ENCODE assay signal across 11 cellular contexts in genomic region chr17:74443516-74444296, GRCh38. TPM values are rescaled to one million over a fixed set of nuclear protein-coding genes. Genes with fewer than 3 reads are reported as not detected.
DNase-seq lines count a peak whose midpoint lies in the region; ATAC-seq and TF ChIP-seq lines count a peak whose summit lies in the region.
"Had no signal": no experiment of that assay in that cellular context is flagged by ENCODE, and none has a peak within 500 bp of the region (broad histone marks: within the 10 kb centered on the region; RNA-seq: fewer than 3 reads in every experiment).

No MANE protein-coding gene starts in this region.

- WGBS in gastroesophageal sphincter (ENCODE audit: low coverage in 1 of 2), 2 donors: no CpG with 5 or more reads among the region's 8 CpGs
- 66% methylated on average over 8 of the region's 8 CpGs; no CpG with 5 or more reads in 1 of the 2 donors for WGBS in transverse colon (ENCODE audit: low coverage in 1 of 2), 2 donors

- no peak for DNase-seq in Peyer's patch
- peak; percentile 55 for DNase-seq in transverse colon
- no peak for DNase-seq in MM.1S
- no peak for DNase-seq in NCI-H748 treated with DMSO at 0.1 percent for 48 hours (lab: John Stamatoyannopoulos, UW)
- no peak for DNase-seq in cortex of kidney (lab: John Stamatoyannopoulos, UW)
- DNase-seq: foreskin melanocyte; naive thymus-derived CD4-positive, alpha-beta T cell; stimulated activated CD4-positive, alpha-beta T cell treated with anti-CD3 and anti-CD28 coated beads, Interleukin-4, amount 100 ng/mL, for 4 hours had no signal

- H3K79me2 ChIP-seq in MM.1S (ENCODE audit: low read length): no peaks in the 10 kb centered on the region

- H3K4me1 ChIP-seq in Peyer's patch: peaks cover 7 to 27% (median 13%) of the 10 kb centered on the region in 4 donors
- peaks cover 0 to 63% (median 27%) of the 10 kb centered on the region in 3 donors for H3K4me1 ChIP-seq in gastroesophageal sphincter
- peaks cover 16 to 22% of the 10 kb centered on the region in 2 experiments for H3K4me1 ChIP-seq in neutrophil (ENCODE audit: control insufficient read depth in 1 of 2, insufficient read depth in 1 of 2, low read depth in 1 of 2, low read length in 1 of 2)
- peaks cover 28 to 36% (median 32%) of the 10 kb centered on the region in 4 donors for H3K4me1 ChIP-seq in transverse colon
- no peaks in the 10 kb centered on the region for H3K4me1 ChIP-seq in MM.1S (ENCODE audit: low read length)

- TF ChIP-seq POLR2A in Peyer's patch (IDR thresholded peaks at IDR 0.05) (no peak), gastroesophageal sphincter (IDR thresholded peaks at IDR 0.05) (no peak), transverse colon (IDR thresholded peaks at IDR 0.05) (no peak)

- TF ChIP-seq EP300 in gastroesophageal sphincter (IDR thresholded peaks at IDR 0.05) (no peak), transverse colon (IDR thresholded peaks at IDR 0.05; ENCODE audit: low read depth) (no peak)

- peak; percentile 1 for ATAC-seq in gastroesophageal sphincter

- intact Hi-C loops in transverse colon (cut with DNase I; ENCODE audit: low total_unique reads): loop anchor here (10.0 kb wide), 1 partner anchor 229 kb away; the partner anchor contains the start of gene TTYH2

- H3K27me3 ChIP-seq in Peyer's patch (no peaks in the 10 kb centered on the region), gastroesophageal sphincter (no peaks in the 10 kb centered on the region), neutrophil (peaks cover 54% of the 10 kb centered on the region), transverse colon (no peaks in the 10 kb centered on the region), MM.1S (replicated peaks; ENCODE audit: insufficient read depth, low read length) (peaks cover 87% of the 10 kb centered on the region)

- H3K9me3 ChIP-seq in Peyer's patch: no peaks in the 10 kb centered on the region
- H3K9me3 ChIP-seq in gastroesophageal sphincter: no peaks in the 10 kb centered on the region
- H3K9me3 ChIP-seq in neutrophil: peaks cover 9% of the 10 kb centered on the region
- H3K9me3 ChIP-seq in transverse colon: no peaks in the 10 kb centered on the region
- H3K9me3 ChIP-seq in MM.1S (replicated peaks; ENCODE audit: insufficient read depth, low read length): no peaks in the 10 kb centered on the region

- in situ Hi-C loops in transverse colon (cut with MboI; ENCODE audit: low pct_ligation_motif_present in 1 of 4, low pct_unique_long_range_greater_than_20kb in 1 of 4, low sequenced_read_pairs in 3 of 4): no loop called here

- no peaks in the 10 kb centered on the region for H3K9me2 ChIP-seq in MM.1S (replicated peaks; ENCODE audit: insufficient read depth, low read length)

- H4K20me1 ChIP-seq in MM.1S (ENCODE audit: insufficient read depth, low read length): no peaks in the 10 kb centered on the region

- no peak overlapping the region for H2AFZ ChIP-seq in MM.1S (ENCODE audit: low read length)

- H3K27ac ChIP-seq in Peyer's patch (peak overlapping the region; percentile 66 to 92 (median 86)), gastroesophageal sphincter (peak overlapping the region in 3 of 4 donors; percentile 79 to 81 (median 81)), neutrophil (peak overlapping the region; percentile 74), transverse colon (peak overlapping the region; percentile 87 to 91 (median 90)), MM.1S (ENCODE audit: low read length) (no peak overlapping the region)
- H3K27ac ChIP-seq: SK-N-MC had no signal

- peak overlapping the region in 3 of 4 donors; percentile 24 to 36 (median 31) for H3K4me3 ChIP-seq in Peyer's patch
- H3K4me3 ChIP-seq in gastroesophageal sphincter: peak overlapping the region in 1 of 2 donors; percentile 36
- peak overlapping the region; percentile 49 to 51 for H3K4me3 ChIP-seq in neutrophil (ENCODE audit: low read depth in 1 of 2, low read length in 1 of 2)
- peak overlapping the region in 1 of 4 donors; percentile 31 for H3K4me3 ChIP-seq in transverse colon
- no peak overlapping the region for H3K4me3 ChIP-seq in MM.1S (ENCODE audit: low read length)

- H3K9ac ChIP-seq in MM.1S (ENCODE audit: low read length): no peak overlapping the region

- H3K36me3 ChIP-seq in Peyer's patch: peaks cover 0 to 20% (median 0%) of the 10 kb centered on the region in 3 donors
- peaks cover 0 to 30% of the 10 kb centered on the region in 2 donors for H3K36me3 ChIP-seq in gastroesophageal sphincter
- H3K36me3 ChIP-seq in neutrophil: no peaks in the 10 kb centered on the region
- peaks cover 0 to 5% (median 0%) of the 10 kb centered on the region in 4 donors for H3K36me3 ChIP-seq in transverse colon
- H3K36me3 ChIP-seq in MM.1S (replicated peaks; ENCODE audit: insufficient read depth, low read length): no peaks in the 10 kb centered on the region

- H3K4me2 ChIP-seq in MM.1S (ENCODE audit: low read depth, low read length): no peak overlapping the region

- no peaks in the 10 kb centered on the region for H3F3A ChIP-seq in MM.1S (ENCODE audit: insufficient read depth, low read length)

- TF ChIP-seq CTCF in Peyer's patch (IDR thresholded peaks at IDR 0.05) (peak in 1 of 6 experiments; percentile 1), gastroesophageal sphincter (IDR thresholded peaks at IDR 0.05) (no peak), neutrophil (IDR thresholded peaks at IDR 0.05) (no peak), transverse colon (IDR thresholded peaks at IDR 0.05) (no peak), MM.1S (IDR thresholded peaks at IDR 0.05; ENCODE audit: low read length) (no peak)

RNA-seq across cellular contexts. Expression of gene GPRC5C, which starts 11.8 kb away (rescaled TPM):
- total RNA-seq in Peyer's patch: 100 to 1,000 TPM in 2 of 4 donors, 10 to 100 TPM in 2; 61.1 to 173 (median 107) TPM
- 10 to 100 TPM; 11.3 to 27.2 (median 14.3) TPM for total RNA-seq in gastroesophageal sphincter
- total RNA-seq in transverse colon: 100 to 1,000 TPM in 3 of 4 donors, 10 to 100 TPM in 1; 62.5 to 263 (median 174) TPM

RNA-seq across cellular contexts. Expression of gene CD300A, which starts 22.7 kb away (rescaled TPM):
- total RNA-seq in Peyer's patch (10 to 100 TPM in 1 of 4 donors, 1 to 10 TPM in 3; 1.1 to 61.1 (median 6.8) TPM), gastroesophageal sphincter (1 to 10 TPM; 2.0 to 5.8 (median 3.1) TPM), transverse colon (1 to 10 TPM in 2 of 4 donors, not detected in 2; 3.1 to 5.1 TPM)
